Comparison of ENCODE assay signal across 8 cellular contexts in genomic region chr19:12484011-12484370, GRCh38. TPM values are rescaled to one million over a fixed set of nuclear protein-coding genes. Genes with fewer than 3 reads are reported as not detected.
DNase-seq lines count a peak whose midpoint lies in the region; ATAC-seq lines count a peak whose summit lies in the region.

No MANE protein-coding gene starts in this region.

- H3K36me3 Mint-ChIP-seq in T-helper 2 cell treated with Interferon-gamma antibody and Interleukin-4, amounts not matched to agents 5 μg/mL and 100 μg/mL, for 36 hours (ENCODE audit: low read depth) = no peaks in the 10 kb centered on the region
- H3K36me3 Mint-ChIP-seq in activated naive CD8-positive, alpha-beta T cell treated with anti-CD3 and anti-CD28 coated beads, Interleukin-2, amount 50 U/mL, for 24 hours (ENCODE audit: low read depth) = peaks cover 2% of the 10 kb centered on the region

- no peaks in the 10 kb centered on the region for H3K9me3 Mint-ChIP-seq in T-helper 2 cell treated with Interferon-gamma antibody and Interleukin-4, amounts not matched to agents 5 μg/mL and 100 μg/mL, for 36 hours
- no peaks in the 10 kb centered on the region for H3K9me3 Mint-ChIP-seq in activated naive CD8-positive, alpha-beta T cell treated with anti-CD3 and anti-CD28 coated beads, Interleukin-2, amount 50 U/mL, for 24 hours

- intact Hi-C loops in left colon (cut with DNase I, micrococcal nuclease) = no loop called here

- DNase-seq in T-helper 2 cell treated with Interferon-gamma antibody and Interleukin-4, amounts not matched to agents 5 μg/mL and 100 μg/mL, for 36 hours (ENCODE audit: low spot score) = no peak
- DNase-seq in T-helper 2 cell (no peak), left colon (no peak), COLO668 (lab: John Stamatoyannopoulos, UW; ENCODE audit: unreplicated experiment) (no peak)
- DNase-seq in activated naive CD8-positive, alpha-beta T cell treated with anti-CD3 and anti-CD28 coated beads, Interleukin-2, amount 50 U/mL, for 24 hours = no peak

- H3K4me1 Mint-ChIP-seq in T-helper 2 cell treated with Interferon-gamma antibody and Interleukin-4, amounts not matched to agents 5 μg/mL and 100 μg/mL, for 36 hours (ENCODE audit: low read depth) = peaks cover 21% of the 10 kb centered on the region
- H3K4me1 Mint-ChIP-seq in activated naive CD8-positive, alpha-beta T cell treated with anti-CD3 and anti-CD28 coated beads, Interleukin-2, amount 50 U/mL, for 24 hours = peaks cover 37% of the 10 kb centered on the region

- H3K4me3 Mint-ChIP-seq in T-helper 2 cell treated with Interferon-gamma antibody and Interleukin-4, amounts not matched to agents 5 μg/mL and 100 μg/mL, for 36 hours = peak overlapping the region; percentile 83
- peak overlapping the region; percentile 90 for H3K4me3 Mint-ChIP-seq in activated naive CD8-positive, alpha-beta T cell treated with anti-CD3 and anti-CD28 coated beads, Interleukin-2, amount 50 U/mL, for 24 hours

- ATAC-seq in activated naive CD8-positive, alpha-beta T cell treated with anti-CD3 and anti-CD28 coated beads, Interleukin-2, amount 50 U/mL, for 24 hours = no peak
- ATAC-seq in left colon = peak; percentile 4
- no peak for ATAC-seq in HG03025 (IDR thresholded peaks at IDR 0.05; ENCODE audit: low FRiP score, unreplicated experiment)
- no peak for ATAC-seq in HG03196 (IDR thresholded peaks at IDR 0.05; ENCODE audit: unreplicated experiment)

- no peaks in the 10 kb centered on the region for H3K27me3 Mint-ChIP-seq in T-helper 2 cell treated with Interferon-gamma antibody and Interleukin-4, amounts not matched to agents 5 μg/mL and 100 μg/mL, for 36 hours (ENCODE audit: low read depth)
- no peaks in the 10 kb centered on the region for H3K27me3 Mint-ChIP-seq in activated naive CD8-positive, alpha-beta T cell treated with anti-CD3 and anti-CD28 coated beads, Interleukin-2, amount 50 U/mL, for 24 hours

- H3K27ac Mint-ChIP-seq in T-helper 2 cell treated with Interferon-gamma antibody and Interleukin-4, amounts not matched to agents 5 μg/mL and 100 μg/mL, for 36 hours = no peak overlapping the region
- H3K27ac Mint-ChIP-seq in activated naive CD8-positive, alpha-beta T cell treated with anti-CD3 and anti-CD28 coated beads, Interleukin-2, amount 50 U/mL, for 24 hours = no peak overlapping the region

- peak overlapping the region; percentile 86 for H3K27ac ChIP-seq in temporal lobe (ENCODE audit: low read depth, low read length)

RNA-seq across cellular contexts. Expression of gene ZNF709, which starts 0.6 kb away (rescaled TPM):
- total RNA-seq in left colon = 1 to 10 TPM; 1.3 to 2.5 TPM
- 24.6 TPM for total RNA-seq in temporal lobe

RNA-seq across cellular contexts. Expression of gene ZNF443, which starts 43.2 kb away (rescaled TPM):
- total RNA-seq in left colon = 1 to 10 TPM; 6.0 to 7.4 TPM
- 11.3 TPM for total RNA-seq in temporal lobe
